ENCODE assay signal across 12 cellular contexts in genomic region chr1:220274122-220274855, GRCh38. TPM values are rescaled to one million over a fixed set of nuclear protein-coding genes. Genes with fewer than 3 reads are reported as not detected.
DNase-seq lines count a peak whose midpoint lies in the region; ATAC-seq, FAIRE-seq and TF ChIP-seq lines count a peak whose summit lies in the region.
"Had no signal": no experiment of that assay in that cellular context is flagged by ENCODE, and none has a peak within 500 bp of the region (broad histone marks: within the 10 kb centered on the region; RNA-seq: fewer than 3 reads in every experiment).

No MANE protein-coding gene starts in this region.

- H3K27me3 Mint-ChIP-seq in GM23338 (ENCODE audit: insufficient read depth, low read depth, poor library complexity) (peaks cover 10% of the 10 kb centered on the region), progenitor cell of endocrine pancreas (peaks cover 15% of the 10 kb centered on the region)

- TF ChIP-seq POLR2A in H1 (IDR thresholded peaks at IDR 0.05; ENCODE audit: control extremely low read depth in 1 of 2, low read depth in 2 of 2, low read length in 2 of 2): no peak

- H3K79me1 ChIP-seq in H1 (ENCODE audit: low read depth, low read length): peaks cover 2% of the 10 kb centered on the region; the same call in 1 of the 2 replicates
- H3K79me1 ChIP-seq in neuronal stem cell (ENCODE audit: low read depth, low read length): peaks cover 2% of the 10 kb centered on the region

- no peak overlapping the region for H3K9ac ChIP-seq in NT2/D1 (ENCODE audit: insufficient read length, low read depth)
- H3K9ac ChIP-seq in H1 (replicated peaks in 1 of 4; ENCODE audit: extremely low read depth in 1 of 4, low read depth in 3 of 4, low read length in 3 of 4): no peak overlapping the region
- no peak overlapping the region for H3K9ac ChIP-seq in neuronal stem cell (ENCODE audit: low read depth, low read length, poor library complexity)

- peak overlapping the region; percentile 86 for H2BK120ac ChIP-seq in H1 (replicated peaks; ENCODE audit: low read depth, low read length)
- H2BK120ac ChIP-seq in neuronal stem cell (ENCODE audit: low read depth, low read length): no peak overlapping the region

- TF ChIP-seq CTCF in GM23338 (conservative IDR thresholded peaks at IDR 0.05; ENCODE audit: low read depth in 2 of 2) (no peak), H1 (IDR thresholded peaks at IDR 0.05; ENCODE audit: control extremely low read depth in 1 of 3, insufficient read depth in 1 of 3, low read depth in 1 of 3, low read length in 3 of 3) (no peak), progenitor cell of endocrine pancreas (IDR thresholded peaks at IDR 0.05; ENCODE audit: unreplicated experiment) (no peak), RWPE1 (conservative IDR thresholded peaks at IDR 0.05; ENCODE audit: low read depth) (no peak)

- peak overlapping the region; percentile 94 for H3K27ac ChIP-seq in GM23338 (ENCODE audit: low read depth)
- H3K27ac ChIP-seq in H1 (ENCODE audit: low read depth, low read length): peak overlapping the region; percentile 46; the same call in 1 of the 2 replicates
- no peak overlapping the region for H3K27ac ChIP-seq in neuronal stem cell (replicated peaks; ENCODE audit: low read length)
- no peak overlapping the region for H3K27ac ChIP-seq in RWPE1
- H3K27ac ChIP-seq: Peyer's patch had no signal

- peak overlapping the region; percentile 84 for H3K4me2 ChIP-seq in GM23338
- peak overlapping the region; percentile 34 to 45; a peak in 3 of 4 replicates for H3K4me2 ChIP-seq in H1 (ENCODE audit: insufficient read depth in 1 of 2, low read depth in 2 of 2, low read length in 2 of 2)
- H3K4me2 ChIP-seq in neuronal stem cell (ENCODE audit: insufficient read depth, low read length, poor library complexity, severe bottlenecking): no peak overlapping the region

- H2BK5ac ChIP-seq in H1 (ENCODE audit: low read depth, low read length) (peak overlapping the region; percentile 77), neuronal stem cell (ENCODE audit: low read length) (no peak overlapping the region)

- H3K9me3 ChIP-seq in NT2/D1 (ENCODE audit: insufficient read depth, low read length) (no peaks in the 10 kb centered on the region), H1 (ENCODE audit: insufficient read depth in 2 of 2, low read depth in 1 of 2, low read length in 1 of 2) (no peaks in the 10 kb centered on the region), neuronal stem cell (replicated peaks in 1 of 2; ENCODE audit: control insufficient read depth in 2 of 2, insufficient read depth in 1 of 2, low read depth in 1 of 2, low read length in 2 of 2) (no peaks in the 10 kb centered on the region)
- H3K9me3 ChIP-seq: Peyer's patch had no signal

- H3K9me3 Mint-ChIP-seq in GM23338: no peaks in the 10 kb centered on the region
- H3K9me3 Mint-ChIP-seq in progenitor cell of endocrine pancreas (ENCODE audit: low read depth): no peaks in the 10 kb centered on the region
- H3K9me3 Mint-ChIP-seq: CD8-positive, alpha-beta T cell had no signal

- H3K36me3 ChIP-seq in GM23338 (ENCODE audit: insufficient read depth): no peaks in the 10 kb centered on the region
- peaks cover 15% of the 10 kb centered on the region for H3K36me3 ChIP-seq in NT2/D1 (ENCODE audit: insufficient read depth, insufficient read length, low read length)
- peaks cover 0 to 5% (median 0%) of the 10 kb centered on the region in 4 experiments; a peak in 1 of 8 replicates for H3K36me3 ChIP-seq in H1 (ENCODE audit: control insufficient read depth in 2 of 4, insufficient read depth in 4 of 4, low read length in 3 of 4)
- peaks cover 0 to 9% of the 10 kb centered on the region in 2 donors for H3K36me3 ChIP-seq in neuronal stem cell (replicated peaks in 1 of 2; ENCODE audit: control insufficient read depth in 2 of 2, insufficient read depth in 2 of 2, low read length in 2 of 2)
- H3K36me3 ChIP-seq: Peyer's patch had no signal

- H3K18ac ChIP-seq in H1 (ENCODE audit: extremely low read depth, low read length) (peak overlapping the region; percentile 66), neuronal stem cell (ENCODE audit: low read length) (no peak overlapping the region)

- peaks cover 6% of the 10 kb centered on the region; the same call in 1 of the 2 replicates for H3F3A ChIP-seq in GM23338 (replicated peaks; ENCODE audit: low read depth)

- no peaks in the 10 kb centered on the region for H3K36me3 Mint-ChIP-seq in GM23338 (ENCODE audit: low read depth)
- H3K36me3 Mint-ChIP-seq in progenitor cell of endocrine pancreas (ENCODE audit: insufficient read depth): no peaks in the 10 kb centered on the region

- H2AK5ac ChIP-seq in H1 (ENCODE audit: low read depth, low read length) (no peak overlapping the region), neuronal stem cell (ENCODE audit: low read depth, low read length) (no peak overlapping the region)

- no peak overlapping the region for H3K4me3 Mint-ChIP-seq in GM23338
- no peak overlapping the region for H3K4me3 Mint-ChIP-seq in progenitor cell of endocrine pancreas (ENCODE audit: low read depth)
- H3K4me3 Mint-ChIP-seq: CD8-positive, alpha-beta T cell had no signal

- H3K4ac ChIP-seq in H1 (replicated peaks; ENCODE audit: insufficient read length, low read depth, low read length) (peak overlapping the region; percentile 28), neuronal stem cell (ENCODE audit: low read length) (no peak overlapping the region)

- peak overlapping the region; percentile 96 for H3K27ac Mint-ChIP-seq in GM23338
- H3K27ac Mint-ChIP-seq in progenitor cell of endocrine pancreas: no peak overlapping the region
- H3K27ac Mint-ChIP-seq: CD8-positive, alpha-beta T cell had no signal

- peak overlapping the region; percentile 82 for H2BK12ac ChIP-seq in H1 (ENCODE audit: low read depth, low read length)
- H2BK12ac ChIP-seq in neuronal stem cell (ENCODE audit: low read length): no peak overlapping the region

- peak overlapping the region; percentile 75 for H2AFZ ChIP-seq in GM23338
- H2AFZ ChIP-seq in H1 (ENCODE audit: low read length): peak overlapping the region; percentile 86
- peak overlapping the region; percentile 79 for H2AFZ ChIP-seq in neuronal stem cell (ENCODE audit: low read length)

- H2BK20ac ChIP-seq in H1 (ENCODE audit: low read length): peak overlapping the region; percentile 98

- WGBS in H1 (ENCODE audit: extremely low coverage in 1 of 2, insufficient coverage in 1 of 2, insufficient read length in 1 of 2, insufficient replicate concordance in 2 of 2, low coverage in 1 of 2, low lambda C conversion rate in 2 of 2, missing lambda C conversion rate in 1 of 2), 2 experiments: 66% methylated on average over 3 of the region's 3 CpGs; no CpG with 5 or more reads in 1 of the 2 experiments
- WGBS in neuronal stem cell (ENCODE audit: extremely low coverage in 2 of 2, insufficient read length in 2 of 2, insufficient replicate concordance in 1 of 2), 2 donors: no CpG with 5 or more reads among the region's 3 CpGs

- TF ChIP-seq RAD21 in H1 (IDR thresholded peaks at IDR 0.05 in 1 of 2, conservative IDR thresholded peaks at IDR 0.05 in 1 of 2; ENCODE audit: low read depth in 2 of 2, low read length in 2 of 2): no peak

- H3K4me1 ChIP-seq in GM23338 (ENCODE audit: insufficient read depth): peaks cover 41% of the 10 kb centered on the region
- H3K4me1 ChIP-seq in NT2/D1 (ENCODE audit: insufficient read depth, insufficient read length): no peaks in the 10 kb centered on the region
- H3K4me1 ChIP-seq in H1 (replicated peaks in 1 of 4; ENCODE audit: control insufficient read depth in 3 of 4, insufficient read depth in 4 of 4, low read length in 3 of 4): peaks cover 2 to 13% (median 6%) of the 10 kb centered on the region in 4 experiments; a peak in 6 of 7 replicates
- H3K4me1 ChIP-seq in neuronal stem cell (ENCODE audit: control insufficient read depth in 2 of 2, insufficient read depth in 1 of 2, low read depth in 1 of 2, low read length in 2 of 2): peaks cover 4 to 6% of the 10 kb centered on the region in 2 donors

- H3K23me2 ChIP-seq in H1 (ENCODE audit: low read depth, low read length): peaks cover 5% of the 10 kb centered on the region

- no peak for FAIRE-seq in H1 (lab: Jason Lieb, UNC)

- ATAC-seq in GM23338: peak; percentile 6; the same call in 1 of the 3 replicates
- ATAC-seq: CD8-positive, alpha-beta T cell had no signal

- H4K20me1 ChIP-seq in GM23338 (replicated peaks; ENCODE audit: insufficient read depth) (0 out of 2 replicates have a peak, but pooled peaks cover 2% of the 10 kb centered on the region), H1 (replicated peaks in 1 of 2; ENCODE audit: control insufficient read depth in 1 of 2, insufficient read depth in 2 of 2, low read length in 2 of 2) (no peaks in the 10 kb centered on the region)

- H4K8ac ChIP-seq in H1 (ENCODE audit: extremely low read depth, insufficient read depth, low read length) (no peak overlapping the region), neuronal stem cell (ENCODE audit: low read depth, low read length) (no peak overlapping the region)

- H3K27me3 ChIP-seq in GM23338 (ENCODE audit: insufficient read depth): no peaks in the 10 kb centered on the region
- H3K27me3 ChIP-seq in NT2/D1 (ENCODE audit: insufficient read depth, insufficient read length): no peaks in the 10 kb centered on the region
- no peaks in the 10 kb centered on the region for H3K27me3 ChIP-seq in H1 (replicated peaks in 1 of 4; ENCODE audit: control insufficient read depth in 3 of 4, extremely low read depth in 1 of 4, insufficient read depth in 3 of 4, low read length in 3 of 4)
- peaks cover 0 to 5% (median 0%) of the 10 kb centered on the region in 3 experiments for H3K27me3 ChIP-seq in neuronal stem cell (ENCODE audit: control insufficient read depth in 3 of 3, insufficient read depth in 3 of 3, low read depth in 1 of 3, low read length in 3 of 3)
- H3K27me3 ChIP-seq: Peyer's patch had no signal

- no peak overlapping the region for H3K56ac ChIP-seq in H1 (replicated peaks; ENCODE audit: insufficient read length, low read depth, low read length)

- no peak overlapping the region for H2BK15ac ChIP-seq in H1 (ENCODE audit: low read length)
- no peak overlapping the region for H2BK15ac ChIP-seq in neuronal stem cell (ENCODE audit: low read length)

- H3K14ac ChIP-seq in H1 (ENCODE audit: insufficient read length): no peak overlapping the region
- no peak overlapping the region for H3K14ac ChIP-seq in neuronal stem cell (ENCODE audit: low read length)

- DNase-seq in GM23338 (ENCODE audit: low spot score) (peak; percentile 60), NT2/D1 (ENCODE audit: low read depth, low spot score) (peak; percentile 42), H1 (ENCODE audit: low read depth in 1 of 2, low spot score in 2 of 2) (no peak), neuronal stem cell (ENCODE audit: low spot score) (no peak), progenitor cell of endocrine pancreas (ENCODE audit: low spot score, unreplicated experiment) (no peak), SHP77 treated with DMSO at 0.1 percent for 48 hours (lab: John Stamatoyannopoulos, UW) (no peak), RWPE1 (ENCODE audit: low spot score) (no peak)
- DNase-seq in stimulated activated CD4-positive, alpha-beta T cell treated with anti-CD3 and anti-CD28 coated beads, Interleukin-2, amount 100 ng/mL, for 24 hours: no peak
- DNase-seq: amniotic stem cell; CD8-positive, alpha-beta T cell; Peyer's patch; stimulated activated CD4-positive, alpha-beta T cell treated with anti-CD3 and anti-CD28 coated beads, Interleukin-4, amount 100 ng/mL, for 4 hours had no signal

- H4K91ac ChIP-seq in H1 (replicated peaks; ENCODE audit: insufficient read length, low read length) (peak overlapping the region; percentile 28), neuronal stem cell (ENCODE audit: low read depth, low read length, poor library complexity) (no peak overlapping the region)

- no peak overlapping the region for H3K4me3 ChIP-seq in GM23338
- no peak overlapping the region for H3K4me3 ChIP-seq in NT2/D1 (ENCODE audit: insufficient read length, low read depth)
- H3K4me3 ChIP-seq in H1 (ENCODE audit: extremely low read depth in 1 of 4, insufficient read depth in 2 of 4, low read depth in 3 of 4, low read length in 4 of 4): no peak overlapping the region
- no peak overlapping the region for H3K4me3 ChIP-seq in neuronal stem cell (ENCODE audit: low read length in 2 of 2)
- H3K4me3 ChIP-seq: Peyer's patch had no signal

- H4K5ac ChIP-seq in H1 (ENCODE audit: insufficient read length, low read depth, low read length): peak overlapping the region; percentile 73

- H3K79me2 ChIP-seq in GM23338 (replicated peaks; ENCODE audit: insufficient read depth) (peaks cover 28% of the 10 kb centered on the region), H1 (ENCODE audit: control insufficient read depth in 1 of 2, insufficient read depth in 2 of 2, low read length in 2 of 2) (peaks cover 14 to 27% of the 10 kb centered on the region in 2 experiments)

- no peak for TF ChIP-seq EP300 in H1 (IDR thresholded peaks at IDR 0.05; ENCODE audit: borderline replicate concordance in 1 of 2, low read depth in 2 of 2, low read length in 2 of 2)

- POLR2A ChIA-PET in H1 (lab: Charles Lee; ENCODE audit: partially characterized antibody): interaction anchor here (1.1 kb wide), 1 partner anchor 11 kb away, joined by 4 read pairs; no protein-coding TSS in a partner anchor
- POLR2A ChIA-PET in RWPE1 (lab: Yijun Ruan, JAX; ENCODE audit: low non-redundant PET): interaction anchor here (0.6 kb wide), 1 partner anchor 420 kb away, joined by 4 read pairs; no protein-coding TSS in a partner anchor

- H3K23ac ChIP-seq in H1 (ENCODE audit: insufficient read length): no peak overlapping the region
- no peak overlapping the region for H3K23ac ChIP-seq in neuronal stem cell (ENCODE audit: low read depth, low read length, poor library complexity)

- H3K9me2 ChIP-seq in GM23338 (ENCODE audit: insufficient read depth): no peaks in the 10 kb centered on the region

- CTCF ChIA-PET in H1 (lab: Charles Lee; ENCODE audit: partially characterized antibody): interaction anchor here (0.7 to 14.9 kb wide), 4 partner anchors 24 to 58 kb away, joined by 3 to 168 read pairs (median 5); no protein-coding TSS in a partner anchor
- CTCF ChIA-PET in RWPE1 (lab: Yijun Ruan, JAX): no interaction called here

- H3K4me1 Mint-ChIP-seq in GM23338 (peaks cover 30% of the 10 kb centered on the region), progenitor cell of endocrine pancreas (ENCODE audit: low read depth) (no peaks in the 10 kb centered on the region)

RNA-seq across cellular contexts. Expression of gene RAB3GAP2, which starts 2.0 kb away (rescaled TPM):
- total RNA-seq in GM23338 (2014; rRNA removed; shearing (Covaris generic)): 41.6 and 44.6 TPM in 2 replicates
- 15.7 and 19.4 TPM in 2 replicates for polyA plus RNA-seq in GM23338 (2016; fragmentation: Nextera tagmentation; extraction: Ambion mirVana)
- 52.7 and 55.9 TPM in 2 replicates for total RNA-seq in H1 (2021; fragmentation: NEBNext Ultra II Directional; extraction: Animal tissue kit (Norgen Biotek cat#: 25700))
- polyA plus RNA-seq in H1 (2011; rRNA removed): 17.9 and 19.7 TPM in 2 replicates
- 15.2 TPM for polyA plus RNA-seq in H1 (2011; cell fraction: cytosol; rRNA removed)
- 37.6 TPM for polyA plus RNA-seq in H1 (2011; cell fraction: nucleus; rRNA removed)
- polyA plus RNA-seq in H1 (2012, experiment 1 of 2): 18.7 to 38.4 TPM (median 26.4 TPM) in 4 replicates
- 1.1 TPM for polyA plus RNA-seq in H1 (2012, experiment 2 of 2)
- 23.8 TPM for polyA plus RNA-seq in H1 (2013, experiment 1 of 2)
- polyA plus RNA-seq in H1 (2013, experiment 2 of 2): 21.4 TPM
- 140 and 175 TPM in 2 replicates for polyA minus RNA-seq in H1 (2011; rRNA and poly(A)+ RNA removed)
- 20.8 TPM for polyA minus RNA-seq in H1 (2011; cell fraction: cytosol; rRNA and poly(A)+ RNA removed)
- polyA minus RNA-seq in H1 (2011; cell fraction: nucleus; rRNA and poly(A)+ RNA removed): 52.0 TPM
- polyA plus RNA-seq in neuronal stem cell (2013, experiment 1 of 2): 14.0 TPM
- polyA plus RNA-seq in neuronal stem cell (2013, experiment 2 of 2): 14.0 TPM
- 47.5 and 47.9 TPM in 2 replicates for total RNA-seq in progenitor cell of endocrine pancreas

Comparison
In these comparisons a context has a peak if more than half of its experiments do, and no peak if none do; other contexts are left out.
1. DNase-seq: peak in GM23338 (single experiment) and NT2/D1 (single experiment); none in H1 (0 of 2), neuronal stem cell (single experiment), progenitor cell of endocrine pancreas (single experiment), SHP77 treated with DMSO at 0.1 percent for 48 hours (single experiment), RWPE1 (single experiment) and stimulated activated CD4-positive, alpha-beta T cell treated with anti-CD3 and anti-CD28 coated beads, Interleukin-2, amount 100 ng/mL, for 24 hours (0 of 2).
2. H3K27ac ChIP-seq: peak in GM23338 (single experiment) and H1 (single experiment); none in neuronal stem cell (single experiment) and RWPE1 (single experiment).
3. Peak in every context shown above with its lines, with median percentiles within 50 percentile points of each other: H2AFZ ChIP-seq.